18 cellular contexts compared by ENCODE assay signal in genomic region chr3:121988146-121988545, GRCh38. TPM values are rescaled to one million over a fixed set of nuclear protein-coding genes. Genes with fewer than 3 reads are reported as not detected.
"Had no signal": no experiment of that assay in that cellular context is flagged by ENCODE, and none has a peak within 500 bp of the region (broad histone marks: within the 10 kb centered on the region; RNA-seq: fewer than 3 reads in every experiment).

No MANE protein-coding gene starts in this region.

- H3K4me3 ChIP-seq: dorsolateral prefrontal cortex, right atrium auricular region, SJCRH30, skin epidermis, upper lobe of right lung had no signal

- H3K27me3 ChIP-seq: brain microvascular endothelial cell, dorsolateral prefrontal cortex, neutrophil, right atrium auricular region, upper lobe of right lung had no signal

- H3K27ac Mint-ChIP-seq: activated naive CD4-positive, alpha-beta T cell treated with anti-CD3 and anti-CD28 coated beads for 36 hours; stimulated activated naive B cell treated with anti-CD40 and anti-IgM and Interleukin-4, amounts not matched to agents 10 μg/mL and 1 μg/mL and 100 μg/mL, for 72 hours had no signal

- H3K4me1 ChIP-seq: right atrium auricular region, SJCRH30, upper lobe of right lung had no signal

- H3K9me3 ChIP-seq: neutrophil, SJCRH30 had no signal

- H3K27me3 Mint-ChIP-seq: stimulated activated naive B cell treated with anti-CD40 and anti-IgM and Interleukin-4, amounts not matched to agents 10 μg/mL and 1 μg/mL and 100 μg/mL, for 72 hours had no signal

- H3K27ac ChIP-seq: brain microvascular endothelial cell, dorsolateral prefrontal cortex, neutrophil, right atrium auricular region, SJCRH30, skin epidermis, upper lobe of right lung had no signal

- ATAC-seq: activated T-cell treated with anti-CD3 and anti-CD28 coated beads, Interleukin-2, amount 50 U/mL, for 4 hours; esophagus mucosa; upper lobe of right lung had no signal

- H3K4me3 Mint-ChIP-seq: activated naive CD4-positive, alpha-beta T cell treated with anti-CD3 and anti-CD28 coated beads for 36 hours; activated T-cell treated with anti-CD3 and anti-CD28 coated beads, Interleukin-2, amount 50 U/mL, for 4 hours; stimulated activated naive B cell treated with anti-CD40 and anti-IgM and Interleukin-4, amounts not matched to agents 10 μg/mL and 1 μg/mL and 100 μg/mL, for 72 hours had no signal

- DNase-seq: activated CD4-positive, CD25-positive, alpha-beta regulatory T cell treated with anti-CD3 and anti-CD28 coated beads, Interleukin-2, amount 50 U/mL, for 72 hours; activated naive CD4-positive, alpha-beta T cell treated with anti-CD3 and anti-CD28 coated beads for 36 hours; activated T-cell treated with anti-CD3 and anti-CD28 coated beads, Interleukin-2, amount 50 U/mL, for 4 hours; amniotic stem cell; brain microvascular endothelial cell; dorsolateral prefrontal cortex; posterior cingulate gyrus; SJCRH30; stimulated activated naive B cell treated with anti-CD40 and anti-IgM and Interleukin-4, amounts not matched to agents 10 μg/mL and 1 μg/mL and 100 μg/mL, for 72 hours; upper lobe of right lung had no signal

- H3K36me3 ChIP-seq: brain microvascular endothelial cell, neutrophil, right atrium auricular region, SJCRH30, upper lobe of right lung had no signal

RNA-seq across cellular contexts. Expression of gene ILDR1, which starts 33.9 kb away (rescaled TPM):
- total RNA-seq: activated CD8-positive, alpha-beta memory T cell treated with anti-CD3 and anti-CD28 coated beads for 36 hours; activated naive CD4-positive, alpha-beta T cell treated with anti-CD3 and anti-CD28 coated beads for 36 hours; cerebellum; fibroblast of villous mesenchyme; right atrium auricular region; SJCRH30; temporal lobe had no signal
